ENCODE assay signal across 28 cellular contexts in the genomic region with DNA sequence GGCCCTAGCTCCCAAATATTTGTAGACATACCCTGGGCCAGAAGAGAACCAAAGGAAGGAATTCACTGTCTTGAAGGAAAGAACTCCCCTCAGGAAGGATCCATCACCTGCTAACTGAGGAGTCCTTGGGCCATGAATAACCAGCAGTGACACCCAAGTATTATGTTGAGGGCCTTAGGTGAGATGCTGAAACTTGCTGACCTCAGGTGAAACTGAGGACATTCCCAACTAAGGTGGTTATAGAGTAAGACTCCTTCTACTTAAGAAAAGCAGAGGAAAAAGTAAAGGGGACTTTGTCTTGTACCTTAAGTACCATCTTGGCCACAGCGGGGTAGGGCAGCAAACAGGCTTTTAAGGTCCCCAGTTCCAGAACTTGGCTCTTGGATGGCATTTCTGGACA.
A peak's percentile ranks its signal among the peaks of the same experiment; 100 is the strongest.
DNase-seq lines count a peak whose midpoint lies in the region; ATAC-seq, FAIRE-seq and TF ChIP-seq lines count a peak whose summit lies in the region.
"Had no signal": no experiment of that assay in that cellular context is flagged by ENCODE, and none has a peak within 500 bp of the region (broad histone marks: within the 10 kb centered on the region; RNA-seq: fewer than 3 reads in every experiment).

No MANE protein-coding gene starts in this region.

- no peak for FAIRE-seq in HepG2 (lab: Jason Lieb, UNC)
- FAIRE-seq: A549, D721Med had no signal

- ATAC-seq in HepG2 (no peak), right lobe of liver (no peak)
- ATAC-seq: A549; CD8-positive, alpha-beta T cell had no signal

- no peak overlapping the region for H2AFZ ChIP-seq in HepG2 (ENCODE audit: low read length)

- TF ChIP-seq EP300 in HepG2 (IDR thresholded peaks at IDR 0.05; ENCODE audit: low read depth in 2 of 2, low read length in 2 of 2) (no peak), HepG2 (CRISPR knock-in tag; IDR thresholded peaks at IDR 0.05; ENCODE audit: borderline replicate concordance) (no peak)

- H3K36me3 ChIP-seq in HepG2 (replicated peaks in 1 of 2; ENCODE audit: control insufficient read depth in 1 of 2, insufficient read depth in 2 of 2, low read length in 2 of 2) (no peaks in the 10 kb centered on the region), right lobe of liver (no peaks in the 10 kb centered on the region)
- H3K36me3 ChIP-seq: BE2C; BLaER1; BLaER1 treated with 17β-estradiol and CSF1 and Interleukin-3, amounts not matched to agents 10 nM and 100 nM had no signal

- no peak overlapping the region for H3K4me2 ChIP-seq in HepG2 (ENCODE audit: low read depth, low read length)
- H3K4me2 ChIP-seq: A549; BLaER1; BLaER1 treated with 17β-estradiol and CSF1 and Interleukin-3, amounts not matched to agents 10 nM and 100 nM had no signal

- intact Hi-C loops in HepG2 (cut with micrococcal nuclease; ENCODE audit: unreplicated experiment), result no loop called here
- intact Hi-C loops in right lobe of liver (cut with DNase I), result no loop called here

- 0% methylated on average over 1 of the region's 1 CpG for WGBS in HepG2 (ENCODE audit: low lambda C conversion rate)
- 50% methylated on average over 1 of the region's 1 CpG for WGBS in right lobe of liver (ENCODE audit: insufficient coverage, low coverage, low lambda C conversion rate, missing lambda C conversion rate)

- POLR2A ChIA-PET in HepG2 (lab: Yijun Ruan, JAX), result no interaction called here

- TF ChIP-seq RAD21 in HepG2 (CRISPR knock-in tag; IDR thresholded peaks at IDR 0.05), result no peak

- H3K27ac ChIP-seq in HepG2 (ENCODE audit: extremely low read length, insufficient read depth, low read length) (no peak overlapping the region), right lobe of liver (no peak overlapping the region)
- H3K27ac ChIP-seq: 22Rv1; A549; BLaER1; BLaER1 treated with 17β-estradiol and CSF1 and Interleukin-3, amounts not matched to agents 10 nM and 100 nM; C4-2B had no signal

- H3K4me3 ChIP-seq in HepG2 (replicated peaks in 1 of 3; ENCODE audit: insufficient read depth in 1 of 3, low read depth in 2 of 3, low read length in 3 of 3) (no peak overlapping the region), right lobe of liver (no peak overlapping the region)
- H3K4me3 ChIP-seq: A549; BLaER1; BLaER1 treated with 17β-estradiol and CSF1 and Interleukin-3, amounts not matched to agents 10 nM and 100 nM had no signal

- H3K4me1 ChIP-seq in HepG2 (ENCODE audit: insufficient read depth, low read length) (no peaks in the 10 kb centered on the region), right lobe of liver (no peaks in the 10 kb centered on the region)
- H3K4me1 ChIP-seq: A549; BE2C; BLaER1; BLaER1 treated with 17β-estradiol and CSF1 and Interleukin-3, amounts not matched to agents 10 nM and 100 nM; Caco-2 had no signal

- no peak for DNase-seq in HepG2 (ENCODE audit: low spot score)
- no peak for DNase-seq in right lobe of liver
- DNase-seq: 8988T; ACHN; AML-193; BE2C; C1 segment of cervical spinal cord; Caco-2; Calu3; CD4-positive, alpha-beta memory T cell; CD4-positive, alpha-beta T cell; CD4-positive, CD25-positive, alpha-beta regulatory T cell; CD8-positive, alpha-beta memory T cell; CD8-positive, alpha-beta T cell; COR-L47; DMS 273 treated with DMSO at 0.1 percent for 48 hours; DMS153; DMS53; DMS79; DMS79 treated with DMSO at 0.1 percent for 48 hours; DND-41; EL had no signal

- no peak overlapping the region for H3K9ac ChIP-seq in HepG2 (ENCODE audit: insufficient read depth, low read depth, low read length)
- H3K9ac ChIP-seq: BLaER1; BLaER1 treated with 17β-estradiol and CSF1 and Interleukin-3, amounts not matched to agents 10 nM and 100 nM had no signal

- H4K20me1 ChIP-seq in HepG2 (ENCODE audit: insufficient read depth, low read length), result no peaks in the 10 kb centered on the region
- H4K20me1 ChIP-seq: BLaER1; BLaER1 treated with 17β-estradiol and CSF1 and Interleukin-3, amounts not matched to agents 10 nM and 100 nM had no signal

- no peak for TF ChIP-seq POLR2A in HepG2 (IDR thresholded peaks at IDR 0.05; ENCODE audit: insufficient read depth in 1 of 2, low read depth in 2 of 2, low read length in 2 of 2)
- no peak for TF ChIP-seq POLR2A in right lobe of liver (IDR thresholded peaks at IDR 0.05)

- H3K9me3 ChIP-seq in HepG2 (ENCODE audit: low read length) (peaks cover 95% of the 10 kb centered on the region), right lobe of liver (no peaks in the 10 kb centered on the region)
- H3K9me3 ChIP-seq: A549, BE2C, Caco-2 had no signal

- in situ Hi-C loops in HepG2 (cut with HindIII; ENCODE audit: extremely low pct_ligation_motif_present, low pct_unique_long_range_greater_than_20kb), result no loop called here

- CTCF ChIA-PET in HepG2 (lab: Yijun Ruan, JAX; ENCODE audit: low intra/inter-chr PET ratio, low total read pairs), result no interaction called here

- no peaks in the 10 kb centered on the region for H3K79me2 ChIP-seq in HepG2 (ENCODE audit: insufficient read depth, low read length)

- no peaks in the 10 kb centered on the region for H3K27me3 ChIP-seq in HepG2 (ENCODE audit: control insufficient read depth in 1 of 2, insufficient read depth in 2 of 2, low read length in 2 of 2)
- H3K27me3 ChIP-seq in right lobe of liver, result no peaks in the 10 kb centered on the region
- H3K27me3 ChIP-seq: BE2C; BLaER1; BLaER1 treated with 17β-estradiol and CSF1 and Interleukin-3, amounts not matched to agents 10 nM and 100 nM had no signal

- no peak for TF ChIP-seq CTCF in HepG2 (CRISPR knock-in tag; IDR thresholded peaks at IDR 0.05)
- TF ChIP-seq CTCF in right lobe of liver (IDR thresholded peaks at IDR 0.05), result no peak

- no TSS peak for BruUV-seq in HepG2 (replicated peaks; lab: Mats Ljungman, UMichigan)

TF ChIP-seq in HepG2, 621 proteins besides CTCF, POLR2A, EP300 and RAD21:
- TF ChIP-seq ZNF552 (CRISPR knock-in tag; IDR thresholded peaks at IDR 0.05; ENCODE audit: borderline replicate concordance) (no peak), MAFF (IDR thresholded peaks at IDR 0.05; ENCODE audit: low read depth, low read length) (peak; percentile 34; the same call in 1 of the 2 replicates), CREM (IDR thresholded peaks at IDR 0.05) (no peak), CREM (CRISPR knock-in tag; IDR thresholded peaks at IDR 0.05) (no peak), MAFK (conservative IDR thresholded peaks at IDR 0.05 in 1 of 2, IDR thresholded peaks at IDR 0.05 in 1 of 2; ENCODE audit: low read length in 2 of 2) (peak; percentile 57 to 60; a peak in 3 of 4 replicates)
